In the genomic region with DNA sequence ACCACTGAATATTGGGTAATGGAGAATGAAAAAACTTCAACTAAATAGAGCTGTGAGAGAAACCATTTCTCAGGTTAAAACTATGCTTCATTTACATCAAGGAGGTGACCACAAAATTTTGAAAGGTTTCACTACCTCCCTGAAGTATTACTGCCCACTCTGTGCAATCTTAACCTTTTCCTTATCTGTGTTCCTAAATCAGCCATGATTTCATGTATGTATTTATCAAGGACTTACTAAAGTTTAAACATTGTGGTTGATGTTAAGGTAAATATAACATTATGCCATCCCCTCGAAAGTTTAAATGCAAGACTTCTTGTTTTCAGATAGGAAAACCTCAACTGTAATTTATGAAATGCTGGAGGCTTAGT, we compare ENCODE assay signal across 16 cellular contexts.
DNase-seq lines count a peak whose midpoint lies in the region; ATAC-seq and FAIRE-seq lines count a peak whose summit lies in the region.
"Had no signal": no experiment of that assay in that cellular context is flagged by ENCODE, and none has a peak within 500 bp of the region (broad histone marks: within the 10 kb centered on the region; RNA-seq: fewer than 3 reads in every experiment).

No MANE protein-coding gene starts in this region.

- H3K27me3 Mint-ChIP-seq in natural killer cell treated with Interleukin-12 subunit alpha and Interleukin-12 subunit beta and Interleukin-15 and Interleukin-18, amount 100 ng/mL, for 72 hours, result no peaks in the 10 kb centered on the region
- H3K27me3 Mint-ChIP-seq: effector memory CD8-positive, alpha-beta T cell had no signal

- no peak overlapping the region for H3K27ac Mint-ChIP-seq in natural killer cell treated with Interleukin-12 subunit alpha and Interleukin-12 subunit beta and Interleukin-15 and Interleukin-18, amount 100 ng/mL, for 72 hours
- H3K27ac Mint-ChIP-seq: effector memory CD8-positive, alpha-beta T cell; natural killer cell had no signal

- peak; percentile 84 for ATAC-seq in HG02623 (IDR thresholded peaks at IDR 0.05; ENCODE audit: unreplicated experiment)
- ATAC-seq in HG03439 (IDR thresholded peaks at IDR 0.05; ENCODE audit: unreplicated experiment), result peak; percentile 84
- ATAC-seq in natural killer cell treated with Interleukin-12 subunit alpha and Interleukin-12 subunit beta and Interleukin-15 and Interleukin-18, amount 100 ng/mL, for 72 hours, result no peak
- ATAC-seq: effector memory CD8-positive, alpha-beta T cell had no signal

- H3K36me3 ChIP-seq in BLaER1 (no peaks in the 10 kb centered on the region; the same call in 1 of the 2 replicates), small intestine (ENCODE audit: control insufficient read depth in 2 of 2, insufficient read depth in 2 of 2, low read length in 2 of 2) (no peaks in the 10 kb centered on the region)

- no peak overlapping the region for H3K4me3 ChIP-seq in BLaER1
- no peak overlapping the region for H3K4me3 ChIP-seq in small intestine (ENCODE audit: low read depth in 1 of 2, low read length in 2 of 2)

- no peaks in the 10 kb centered on the region for H3K27me3 ChIP-seq in BLaER1
- H3K27me3 ChIP-seq in small intestine (ENCODE audit: control insufficient read depth in 2 of 2, insufficient read depth in 2 of 2, low read length in 2 of 2), result no peaks in the 10 kb centered on the region

- peaks cover 7% of the 10 kb centered on the region for H3K36me3 Mint-ChIP-seq in natural killer cell treated with Interleukin-12 subunit alpha and Interleukin-12 subunit beta and Interleukin-15 and Interleukin-18, amount 100 ng/mL, for 72 hours
- H3K36me3 Mint-ChIP-seq: natural killer cell had no signal

- FAIRE-seq in small intestine (lab: Jason Lieb, UNC), result no peak
- FAIRE-seq: A204.1 had no signal

- peaks cover 3 to 4% of the 10 kb centered on the region in 2 donors for H3K4me1 Mint-ChIP-seq in natural killer cell treated with Interleukin-12 subunit alpha and Interleukin-12 subunit beta and Interleukin-15 and Interleukin-18, amount 100 ng/mL, for 72 hours (ENCODE audit: low read depth in 2 of 2)

- peak overlapping the region; percentile 75 for H3K27ac ChIP-seq in BLaER1
- no peak overlapping the region for H3K27ac ChIP-seq in small intestine (ENCODE audit: low read depth in 1 of 2, low read length in 1 of 2)

- 0 out of 2 replicates have a peak overlapping the region, but pooled peaks have one; percentile 9 for H3K9ac ChIP-seq in BLaER1

- WGBS in small intestine, 3 donors, result 68 to 73% (median 70%) methylated on average over 1 of the region's 1 CpG

- H3K9me3 Mint-ChIP-seq in natural killer cell treated with Interleukin-12 subunit alpha and Interleukin-12 subunit beta and Interleukin-15 and Interleukin-18, amount 100 ng/mL, for 72 hours, result peaks cover 9% of the 10 kb centered on the region

- no peaks in the 10 kb centered on the region for H4K20me1 ChIP-seq in BLaER1

- DNase-seq in GM19240 (ENCODE audit: insufficient read length, low spot score), result peak; percentile 8
- no peak for DNase-seq in DMS153 (lab: John Stamatoyannopoulos, UW)
- no peak for DNase-seq in natural killer cell treated with Interleukin-12 subunit alpha and Interleukin-12 subunit beta and Interleukin-15 and Interleukin-18, amount 100 ng/mL, for 72 hours (ENCODE audit: low spot score)
- DNase-seq in activated CD4-positive, CD25-positive, alpha-beta regulatory T cell treated with anti-CD3 and anti-CD28 coated beads, Interleukin-2, amount 50 U/mL, for 72 hours, result no peak
- DNase-seq in small intestine, result no peak
- DNase-seq: activated CD4-positive, alpha-beta T cell treated with anti-CD3 and anti-CD28 coated beads for 1 hour; activated naive CD4-positive, alpha-beta T cell treated with anti-CD3 and anti-CD28 coated beads, Interleukin-2, amount 50 U/mL, for 16 hours; effector memory CD8-positive, alpha-beta T cell; EL; natural killer cell; RPMI8226; stimulated activated naive CD4-positive, alpha-beta T cell treated with Interleukin-2 at 50 U/mL for 16 hours had no signal

- H3K4me1 ChIP-seq in BLaER1 (peaks cover 51% of the 10 kb centered on the region), small intestine (ENCODE audit: control insufficient read depth in 2 of 2, insufficient read depth in 1 of 2, low read depth in 1 of 2, low read length in 1 of 2) (no peaks in the 10 kb centered on the region)

- peak overlapping the region; percentile 64 for H3K4me2 ChIP-seq in BLaER1

- H3K9me3 ChIP-seq in BLaER1, result peaks cover 45% of the 10 kb centered on the region
- no peaks in the 10 kb centered on the region for H3K9me3 ChIP-seq in small intestine (ENCODE audit: control insufficient read depth, low read depth)

- H3K4me3 Mint-ChIP-seq in natural killer cell treated with Interleukin-12 subunit alpha and Interleukin-12 subunit beta and Interleukin-15 and Interleukin-18, amount 100 ng/mL, for 72 hours, result no peak overlapping the region
- H3K4me3 Mint-ChIP-seq: effector memory CD8-positive, alpha-beta T cell had no signal

Comparison
In these comparisons a context has a peak if more than half of its experiments do, and no peak if none do; other contexts are left out.
1. ATAC-seq: peak in HG02623 (single experiment) and HG03439 (single experiment); none in natural killer cell treated with Interleukin-12 subunit alpha and Interleukin-12 subunit beta and Interleukin-15 and Interleukin-18, amount 100 ng/mL, for 72 hours (0 of 2).